In the genomic region with DNA sequence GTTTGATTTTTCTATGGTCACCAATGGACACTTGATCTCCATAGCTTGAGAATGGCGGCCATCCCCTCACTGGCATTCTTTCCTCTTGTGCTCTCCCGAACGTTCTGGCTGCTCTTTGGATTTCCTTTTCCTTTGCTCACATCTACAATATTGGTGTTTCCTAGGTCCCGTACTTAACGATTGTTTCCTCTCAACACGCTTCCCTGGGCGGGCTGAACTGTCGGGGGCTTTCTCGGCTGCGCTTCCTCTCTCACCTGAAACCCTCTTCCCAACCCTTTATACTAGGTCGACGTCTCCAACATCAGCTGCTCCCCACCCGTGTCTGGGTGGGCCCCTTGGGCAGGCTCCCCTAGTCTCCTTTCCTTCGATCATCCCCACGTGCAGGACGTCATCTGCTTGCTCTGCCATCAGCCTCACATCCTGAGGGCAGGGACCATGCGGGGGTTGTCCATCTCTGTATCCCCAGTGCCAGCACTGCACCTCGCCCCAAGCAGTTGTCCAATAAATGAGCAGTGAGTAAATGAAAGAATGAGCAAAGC, we compare ENCODE assay signal across 9 cellular contexts. TPM values are rescaled to one million over a fixed set of nuclear protein-coding genes. Genes with fewer than 3 reads are reported as not detected.
A peak's percentile ranks its signal among the peaks of the same experiment; 100 is the strongest.
DNase-seq lines count a peak whose midpoint lies in the region; ATAC-seq, FAIRE-seq and TF ChIP-seq lines count a peak whose summit lies in the region.
"Had no signal": no experiment of that assay in that cellular context is flagged by ENCODE, and none has a peak within 500 bp of the region (broad histone marks: within the 10 kb centered on the region; RNA-seq: fewer than 3 reads in every experiment).

No MANE protein-coding gene starts in this region.

- POLR2A ChIA-PET in endothelial cell of umbilical vein (lab: Charles Lee) = interaction anchor here (1.5 kb wide), 1 partner anchor 19 kb away, joined by 3 read pairs; no protein-coding TSS in a partner anchor

- H3K27me3 ChIP-seq in endothelial cell of umbilical vein (ENCODE audit: control insufficient read depth in 2 of 2, insufficient read depth in 2 of 2, low read length in 2 of 2) (no peaks in the 10 kb centered on the region), pancreas (no peaks in the 10 kb centered on the region)

- peak overlapping the region; percentile 95 for H3K4me3 ChIP-seq in NB4 (ENCODE audit: low read depth, low read length)
- H3K4me3 ChIP-seq in endothelial cell of umbilical vein (replicated peaks in 1 of 3; ENCODE audit: insufficient read depth in 1 of 3, low read depth in 1 of 3, low read length in 3 of 3) = peak overlapping the region; percentile 69 to 84 (median 80)
- peak overlapping the region; percentile 76 to 100 (median 92) for H3K4me3 ChIP-seq in pancreas

- BruUV-seq in endothelial cell of umbilical vein (replicated peaks; lab: Mats Ljungman, UMichigan) = no TSS peak

- TF ChIP-seq CTCF in NB4 (IDR thresholded peaks at IDR 0.05; ENCODE audit: low read depth, low read length) = no peak
- no peak for TF ChIP-seq CTCF in endothelial cell of umbilical vein (IDR thresholded peaks at IDR 0.05; ENCODE audit: extremely low read depth in 1 of 2, insufficient read depth in 1 of 2, low read depth in 1 of 2, low read length in 2 of 2)
- TF ChIP-seq CTCF in pancreas (IDR thresholded peaks at IDR 0.05) = no peak

- H3K4me1 ChIP-seq in endothelial cell of umbilical vein (ENCODE audit: control insufficient read depth, extremely low read depth, insufficient read depth, low read length) (peaks cover 5% of the 10 kb centered on the region), pancreas (peaks cover 0 to 15% (median 0%) of the 10 kb centered on the region in 3 donors)

- no peaks in the 10 kb centered on the region for H3K9me3 ChIP-seq in endothelial cell of umbilical vein (replicated peaks; ENCODE audit: control insufficient read depth, insufficient read depth, low read length)
- no peaks in the 10 kb centered on the region for H3K9me3 ChIP-seq in pancreas

- H4K20me1 ChIP-seq in endothelial cell of umbilical vein (replicated peaks; ENCODE audit: control insufficient read depth, extremely low read depth, insufficient read depth, low read length) = no peaks in the 10 kb centered on the region

- ATAC-seq in GM18868 (IDR thresholded peaks at IDR 0.05; ENCODE audit: unreplicated experiment) (peak; percentile 29), pancreas (no peak)

- WGBS in pancreas, 2 donors = 52 to 55% methylated on average over 18 of the region's 18 CpGs

- H3K4me2 ChIP-seq in endothelial cell of umbilical vein (ENCODE audit: insufficient read depth, low read length) = peak overlapping the region; percentile 63

- FAIRE-seq in endothelial cell of umbilical vein (lab: Jason Lieb, UNC) = no peak
- no peak for FAIRE-seq in pancreas (lab: Jason Lieb, UNC)
- FAIRE-seq: TTC549 had no signal

- DNase-seq in NB4 (ENCODE audit: low read depth) (no peak), endothelial cell of umbilical vein (ENCODE audit: low read depth, low spot score) (no peak), pancreas (no peak), NCI-H748 treated with DMSO at 0.1 percent for 48 hours (lab: John Stamatoyannopoulos, UW) (no peak), OCI-M1 (lab: John Stamatoyannopoulos, UW) (no peak), LoVo (ENCODE audit: low spot score) (no peak), NCI-H526 (lab: John Stamatoyannopoulos, UW) (no peak)

- dilution Hi-C loops in endothelial cell of umbilical vein (cut with MboI; ENCODE audit: extremely low pct_ligation_motif_present, low sequenced_read_pairs) = no loop called here

- CTCF ChIA-PET in endothelial cell of umbilical vein (lab: Charles Lee) = interaction anchor here (0.9 to 1.0 kb wide), 3 partner anchors 20 to 181 kb away, joined by 3 to 9 read pairs (median 5); no protein-coding TSS in a partner anchor

- TF ChIP-seq POLR2A in NB4 (IDR thresholded peaks at IDR 0.05; ENCODE audit: extremely low read depth, insufficient read length) (no peak), endothelial cell of umbilical vein (IDR thresholded peaks at IDR 0.05; ENCODE audit: low read depth, low read length) (no peak)

- no peaks in the 10 kb centered on the region for H3K36me3 ChIP-seq in endothelial cell of umbilical vein (ENCODE audit: control insufficient read depth in 2 of 2, extremely low read depth in 1 of 2, insufficient read depth in 2 of 2, low read length in 2 of 2)
- no peaks in the 10 kb centered on the region for H3K36me3 ChIP-seq in pancreas

- no peaks in the 10 kb centered on the region for H3K9me1 ChIP-seq in endothelial cell of umbilical vein (replicated peaks; ENCODE audit: control insufficient read depth, extremely low read depth, insufficient read depth, low read length)

- H3K79me2 ChIP-seq in endothelial cell of umbilical vein (ENCODE audit: control insufficient read depth, insufficient read depth, low read length) = peaks cover 25% of the 10 kb centered on the region

- H3K27ac ChIP-seq in endothelial cell of umbilical vein (ENCODE audit: insufficient read depth, low read depth, low read length) (peak overlapping the region; percentile 51), pancreas (peak overlapping the region; percentile 58 to 70 (median 68))

- intact Hi-C loops in endothelial cell of umbilical vein (cut with micrococcal nuclease) (loop anchor here (1.0 kb wide), 1 partner anchor 35 kb away; a partner anchor contains a TSS), pancreas (cut with DNase I) (no loop called here)

- H2AFZ ChIP-seq in endothelial cell of umbilical vein (ENCODE audit: low read depth, low read length) = peak overlapping the region; percentile 96

- peak overlapping the region; percentile 53 for H3K9ac ChIP-seq in endothelial cell of umbilical vein (replicated peaks; ENCODE audit: extremely low read depth, insufficient read depth, low read length)

TF ChIP-seq in endothelial cell of umbilical vein, 7 proteins besides CTCF, POLR2A, EP300 and RAD21:
- no peak for TF ChIP-seq GATA2 (IDR thresholded peaks at IDR 0.05; ENCODE audit: insufficient read depth, insufficient read length, low read depth, low read length)
- no peak for TF ChIP-seq POLR2AphosphoS5 (IDR thresholded peaks at IDR 0.05; ENCODE audit: insufficient read depth, low read depth, low read length)
- TF ChIP-seq, protein P1, sequence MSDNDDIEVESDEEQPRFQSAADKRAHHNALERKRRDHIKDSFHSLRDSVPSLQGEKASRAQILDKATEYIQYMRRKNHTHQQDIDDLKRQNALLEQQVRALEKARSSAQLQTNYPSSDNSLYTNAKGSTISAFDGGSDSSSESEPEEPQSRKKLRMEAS (IDR thresholded peaks at IDR 0.05; ENCODE audit: insufficient read depth, insufficient read length) = no peak
TF ChIP-seq in endothelial cell of umbilical vein: peak in this region for 0.

RNA-seq across cellular contexts. Expression of a gene that starts 0.6 kb away (rescaled TPM):
- total RNA-seq in endothelial cell of umbilical vein = 31.2 and 31.5 TPM in 2 replicates
- polyA plus RNA-seq in endothelial cell of umbilical vein = 14.6 and 16.0 TPM in 2 replicates
- polyA plus RNA-seq in endothelial cell of umbilical vein (2011; cell fraction: cytosol; rRNA removed) = 11.7 and 12.2 TPM in 2 replicates
- 46.4 and 50.7 TPM in 2 replicates for polyA plus RNA-seq in endothelial cell of umbilical vein (2011; cell fraction: nucleus; rRNA removed)
- 16.4 and 18.6 TPM in 2 replicates for polyA plus RNA-seq in endothelial cell of umbilical vein (2012)
- polyA minus RNA-seq in endothelial cell of umbilical vein = 16.6 and 18.9 TPM in 2 replicates
- polyA minus RNA-seq in endothelial cell of umbilical vein (2011; cell fraction: cytosol; rRNA and poly(A)+ RNA removed) = 5.9 TPM
- 37.5 and 44.7 TPM in 2 replicates for polyA minus RNA-seq in endothelial cell of umbilical vein (2011; cell fraction: nucleus; rRNA and poly(A)+ RNA removed)
- total RNA-seq in pancreas = 10 to 100 TPM; 13.0 to 24.0 (median 16.1) TPM
- 10 to 100 TPM; 17.1 to 23.4 TPM for polyA plus RNA-seq in pancreas

RNA-seq across cellular contexts. Expression of a gene that starts 34.7 kb away (rescaled TPM):
- total RNA-seq in endothelial cell of umbilical vein (not detected in 2 replicates), pancreas (not detected)
- polyA plus RNA-seq in endothelial cell of umbilical vein (not detected in 2 replicates), pancreas (under 1 TPM in 1 of 2 donors, not detected in 1; 0.26 TPM)
- not detected in 2 replicates for polyA plus RNA-seq in endothelial cell of umbilical vein (2011; cell fraction: cytosol; rRNA removed)
- polyA plus RNA-seq in endothelial cell of umbilical vein (2011; cell fraction: nucleus; rRNA removed) = not detected in 2 replicates
- polyA plus RNA-seq in endothelial cell of umbilical vein (2012) = not detected in 2 replicates
- not detected in 2 replicates for polyA minus RNA-seq in endothelial cell of umbilical vein
- not detected for polyA minus RNA-seq in endothelial cell of umbilical vein (2011; cell fraction: cytosol; rRNA and poly(A)+ RNA removed)
- not detected in 2 replicates for polyA minus RNA-seq in endothelial cell of umbilical vein (2011; cell fraction: nucleus; rRNA and poly(A)+ RNA removed)
